Comparison of ENCODE assay signal across 19 cellular contexts in genomic region chr7:51455513-51455912, GRCh38.
DNase-seq lines count a peak whose midpoint lies in the region; ATAC-seq and TF ChIP-seq lines count a peak whose summit lies in the region.
"Had no signal": no experiment of that assay in that cellular context is flagged by ENCODE, and none has a peak within 500 bp of the region (broad histone marks: within the 10 kb centered on the region; RNA-seq: fewer than 3 reads in every experiment).

No MANE protein-coding gene starts in this region.

- no peak for TF ChIP-seq POLR2A in breast epithelium (IDR thresholded peaks at IDR 0.05)

- H3K4me1 ChIP-seq in breast epithelium, result no peaks in the 10 kb centered on the region
- H3K4me1 ChIP-seq: A549, SJCRH30 had no signal

- no peak overlapping the region for H3K4me3 ChIP-seq in breast epithelium
- H3K4me3 ChIP-seq: A549, PC-9, SJCRH30 had no signal

- no peaks in the 10 kb centered on the region for H3K36me3 ChIP-seq in breast epithelium
- H3K36me3 ChIP-seq: SJCRH30 had no signal

- H3K36me3 Mint-ChIP-seq in mesothelial cell of epicardium, result no peaks in the 10 kb centered on the region
- no peaks in the 10 kb centered on the region for H3K36me3 Mint-ChIP-seq in natural killer cell treated with Interleukin-12 subunit alpha and Interleukin-12 subunit beta and Interleukin-15 and Interleukin-18, amount 100 ng/mL, for 72 hours
- H3K36me3 Mint-ChIP-seq: CD8-positive, alpha-beta T cell had no signal

- peaks cover 16% of the 10 kb centered on the region for H3K27me3 Mint-ChIP-seq in mesothelial cell of epicardium (ENCODE audit: low read depth)
- H3K27me3 Mint-ChIP-seq in natural killer cell treated with Interleukin-12 subunit alpha and Interleukin-12 subunit beta and Interleukin-15 and Interleukin-18, amount 100 ng/mL, for 72 hours, result no peaks in the 10 kb centered on the region

- H3K4me3 Mint-ChIP-seq in mesothelial cell of epicardium, result no peak overlapping the region
- H3K4me3 Mint-ChIP-seq in natural killer cell treated with Interleukin-12 subunit alpha and Interleukin-12 subunit beta and Interleukin-15 and Interleukin-18, amount 100 ng/mL, for 72 hours, result no peak overlapping the region
- H3K4me3 Mint-ChIP-seq: CD8-positive, alpha-beta T cell; T-helper 17 cell had no signal

- no peak overlapping the region for H3K27ac Mint-ChIP-seq in mesothelial cell of epicardium
- H3K27ac Mint-ChIP-seq in natural killer cell treated with Interleukin-12 subunit alpha and Interleukin-12 subunit beta and Interleukin-15 and Interleukin-18, amount 100 ng/mL, for 72 hours, result no peak overlapping the region
- H3K27ac Mint-ChIP-seq: CD8-positive, alpha-beta T cell; T-helper 17 cell had no signal

- TF ChIP-seq CTCF in mesothelial cell of epicardium (IDR thresholded peaks at IDR 0.05; ENCODE audit: unreplicated experiment) (no peak), breast epithelium (IDR thresholded peaks at IDR 0.05) (no peak)

- DNase-seq in NCI-H82 (lab: John Stamatoyannopoulos, UW) (peak; percentile 32), NCI-H82 treated with DMSO at 0.1 percent for 48 hours (lab: John Stamatoyannopoulos, UW; ENCODE audit: unreplicated experiment) (no peak), DMS53 (lab: John Stamatoyannopoulos, UW) (peak; percentile 60), NCI-H345 treated with DMSO at 0.1 percent for 48 hours (lab: John Stamatoyannopoulos, UW; ENCODE audit: unreplicated experiment) (peak; percentile 58), left ventricle myocardium superior (no peak), mesothelial cell of epicardium (ENCODE audit: low spot score in 2 of 2, unreplicated experiment in 2 of 2) (no peak), breast epithelium (ENCODE audit: low spot score in 2 of 2) (no peak)
- no peak for DNase-seq in natural killer cell treated with Interleukin-12 subunit alpha and Interleukin-12 subunit beta and Interleukin-15 and Interleukin-18, amount 100 ng/mL, for 72 hours (ENCODE audit: low spot score)
- DNase-seq: HCEC 1CT, MV-4-11, NCI-H1436 treated with DMSO at 0.1 percent for 48 hours, PC-9, T-helper 17 cell had no signal

- no peaks in the 10 kb centered on the region for H3K9me3 ChIP-seq in breast epithelium
- H3K9me3 ChIP-seq: A549, SJCRH30 had no signal

- H3K27me3 ChIP-seq in breast epithelium, result no peaks in the 10 kb centered on the region

- intact Hi-C loops in left ventricle myocardium superior (cut with micrococcal nuclease) (no loop called here), breast epithelium (cut with DNase I; ENCODE audit: low total_unique reads) (no loop called here)

- H3K9me3 Mint-ChIP-seq in mesothelial cell of epicardium, result no peaks in the 10 kb centered on the region
- H3K9me3 Mint-ChIP-seq in natural killer cell treated with Interleukin-12 subunit alpha and Interleukin-12 subunit beta and Interleukin-15 and Interleukin-18, amount 100 ng/mL, for 72 hours, result no peaks in the 10 kb centered on the region
- H3K9me3 Mint-ChIP-seq: CD8-positive, alpha-beta T cell had no signal

- H3K4me1 Mint-ChIP-seq in mesothelial cell of epicardium, result peaks cover 17% of the 10 kb centered on the region
- no peaks in the 10 kb centered on the region for H3K4me1 Mint-ChIP-seq in natural killer cell treated with Interleukin-12 subunit alpha and Interleukin-12 subunit beta and Interleukin-15 and Interleukin-18, amount 100 ng/mL, for 72 hours (ENCODE audit: low read depth in 2 of 2)
- H3K4me1 Mint-ChIP-seq: T-helper 17 cell had no signal

- no peak overlapping the region for H3K27ac ChIP-seq in breast epithelium
- H3K27ac ChIP-seq: A549, HL-60, KMS-11, PC-9, RWPE1, SJCRH30 had no signal

- peak; percentile 68 for ATAC-seq in left ventricle myocardium superior
- ATAC-seq in natural killer cell treated with Interleukin-12 subunit alpha and Interleukin-12 subunit beta and Interleukin-15 and Interleukin-18, amount 100 ng/mL, for 72 hours, result no peak
- ATAC-seq: CD8-positive, alpha-beta T cell; T-helper 17 cell had no signal

Comparison
In these comparisons a context has a peak if more than half of its experiments do, and no peak if none do; other contexts are left out.
1. DNase-seq: peak in NCI-H82 (single experiment), DMS53 (single experiment) and NCI-H345 treated with DMSO at 0.1 percent for 48 hours (single experiment); none in NCI-H82 treated with DMSO at 0.1 percent for 48 hours (single experiment), left ventricle myocardium superior (single experiment), mesothelial cell of epicardium (0 of 2), natural killer cell treated with Interleukin-12 subunit alpha and Interleukin-12 subunit beta and Interleukin-15 and Interleukin-18, amount 100 ng/mL, for 72 hours (single experiment) and breast epithelium (0 of 2).